8 cellular contexts compared by ENCODE assay signal in the genomic region with DNA sequence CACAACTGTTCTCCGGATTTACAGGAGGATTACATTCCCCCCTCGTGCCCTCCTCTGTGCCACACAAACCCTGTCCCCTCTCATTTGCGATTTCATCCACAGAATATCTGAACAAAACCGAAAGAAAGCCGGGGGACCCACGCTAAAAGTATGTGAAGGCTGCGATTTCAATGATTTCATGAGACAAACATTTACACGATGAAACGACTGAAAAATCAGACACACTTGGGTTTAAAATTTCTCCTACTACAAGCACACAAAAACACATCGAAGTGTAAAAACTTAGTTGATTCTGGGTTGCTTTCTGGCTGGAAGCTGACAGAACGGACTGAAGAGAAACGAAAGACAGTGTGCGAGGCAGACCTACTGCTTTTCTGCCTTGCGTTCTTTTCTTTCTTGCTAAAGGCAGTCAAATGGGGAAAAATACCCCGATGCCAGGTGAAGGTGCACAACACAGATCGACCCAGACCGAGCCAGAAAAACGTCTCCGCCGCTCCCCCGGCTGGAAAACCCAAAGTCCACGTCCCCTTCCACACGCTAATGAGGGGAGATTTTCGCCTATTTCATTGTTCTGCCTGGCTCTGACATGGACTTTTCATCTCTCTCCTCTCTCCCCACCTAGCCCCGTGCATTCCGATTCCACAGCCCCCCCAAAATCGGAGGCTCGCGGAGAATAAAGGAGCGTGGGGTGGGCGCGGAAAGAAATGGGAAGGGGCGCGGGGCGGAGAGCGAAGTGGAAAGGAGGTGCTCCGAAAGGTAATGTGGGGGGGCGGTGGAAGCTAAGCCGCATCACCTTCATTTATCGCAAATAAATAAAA. TPM values are rescaled to one million over a fixed set of nuclear protein-coding genes. Genes with fewer than 3 reads are reported as not detected.
DNase-seq lines count a peak whose midpoint lies in the region; ATAC-seq and TF ChIP-seq lines count a peak whose summit lies in the region.

No MANE protein-coding gene starts in this region.

- peaks cover 17% of the 10 kb centered on the region for H3K27me3 Mint-ChIP-seq in activated T-cell treated with anti-CD3 and anti-CD28 coated beads, Interleukin-2, amount 50 U/mL, for 4 hours (ENCODE audit: low read depth)
- H3K27me3 Mint-ChIP-seq in naive thymus-derived CD4-positive, alpha-beta T cell: peaks cover 0 to 22% (median 5%) of the 10 kb centered on the region in 5 donors

- H3K4me3 Mint-ChIP-seq in activated T-cell treated with anti-CD3 and anti-CD28 coated beads, Interleukin-2, amount 50 U/mL, for 4 hours: peak overlapping the region; percentile 99
- H3K4me3 Mint-ChIP-seq in naive thymus-derived CD4-positive, alpha-beta T cell: peak overlapping the region; percentile 94 to 100 (median 98)

- peaks cover 4 to 29% of the 10 kb centered on the region in 2 donors for H3K4me1 ChIP-seq in naive thymus-derived CD4-positive, alpha-beta T cell (ENCODE audit: control insufficient read depth in 2 of 2, insufficient read depth in 2 of 2, low read length in 2 of 2)
- H3K4me1 ChIP-seq in uterus: no peaks in the 10 kb centered on the region

- no peaks in the 10 kb centered on the region for H3K27me3 ChIP-seq in naive thymus-derived CD4-positive, alpha-beta T cell (ENCODE audit: control insufficient read depth in 2 of 2, insufficient read depth in 2 of 2, low read length in 2 of 2)
- H3K27me3 ChIP-seq in uterus: no peaks in the 10 kb centered on the region

- DNase-seq in Right ventricle myocardium superior: no peak
- DNase-seq in Right ventricle myocardium inferior (ENCODE audit: missing footprints): no peak
- DNase-seq in NCI-H146 (lab: John Stamatoyannopoulos, UW): peak; percentile 56
- peak; percentile 13 for DNase-seq in activated T-cell treated with anti-CD3 and anti-CD28 coated beads, Interleukin-2, amount 50 U/mL, for 4 hours
- peak; percentile 26 for DNase-seq in fibroblast of gingiva (ENCODE audit: low read depth)
- peak in 7 of 9 donors; percentile 33 to 56 (median 47) for DNase-seq in naive thymus-derived CD4-positive, alpha-beta T cell
- peak in 1 of 2 donors; percentile 20 for DNase-seq in uterus
- DNase-seq in T1000 (lab: John Stamatoyannopoulos, UW): no peak

- H3K27ac Mint-ChIP-seq in naive thymus-derived CD4-positive, alpha-beta T cell: peak overlapping the region; percentile 92 to 98 (median 96)

- peak overlapping the region; percentile 85 for H3K4me3 ChIP-seq in naive thymus-derived CD4-positive, alpha-beta T cell (ENCODE audit: low read length)
- H3K4me3 ChIP-seq in uterus: peak overlapping the region; percentile 71 to 90

- no peaks in the 10 kb centered on the region for H3K9me3 ChIP-seq in naive thymus-derived CD4-positive, alpha-beta T cell (ENCODE audit: control insufficient read depth in 2 of 3, low read length in 3 of 3)
- H3K9me3 ChIP-seq in uterus: no peaks in the 10 kb centered on the region

- intact Hi-C loops in Right ventricle myocardium superior (cut with DNase I) (loop anchor here (5.0 kb wide), 3 partner anchors 44 to 226 kb away; no protein-coding TSS in a partner anchor), Right ventricle myocardium inferior (cut with DNase I) (loop anchor here (5.0 kb wide), 2 partner anchors 44 to 74 kb away; no protein-coding TSS in a partner anchor), uterus (cut with DNase I; ENCODE audit: low total_unique reads) (loop anchor here (10.0 kb wide), 1 partner anchor 122 kb away; no protein-coding TSS in a partner anchor)
- intact Hi-C loops in naive thymus-derived CD4-positive, alpha-beta T cell (cut with micrococcal nuclease): loop anchor here (1.0 to 10.0 kb wide), 18 partner anchors 9 to 698 kb away; a partner anchor contains a TSS

- peaks cover 59% of the 10 kb centered on the region for H3K4me1 Mint-ChIP-seq in activated T-cell treated with anti-CD3 and anti-CD28 coated beads, Interleukin-2, amount 50 U/mL, for 4 hours (ENCODE audit: low read depth)
- H3K4me1 Mint-ChIP-seq in naive thymus-derived CD4-positive, alpha-beta T cell: peaks cover 52 to 67% (median 63%) of the 10 kb centered on the region in 7 donors

- peak overlapping the region; percentile 89 for H3K27ac ChIP-seq in naive thymus-derived CD4-positive, alpha-beta T cell (ENCODE audit: low read depth, low read length)
- peak overlapping the region; percentile 99 for H3K27ac ChIP-seq in uterus

- ATAC-seq in Right ventricle myocardium superior (ENCODE audit: poor library complexity): peak; percentile 26
- no peak for ATAC-seq in Right ventricle myocardium inferior
- no peak for ATAC-seq in activated T-cell treated with anti-CD3 and anti-CD28 coated beads, Interleukin-2, amount 50 U/mL, for 4 hours
- ATAC-seq in naive thymus-derived CD4-positive, alpha-beta T cell: no peak

- peaks cover 7% of the 10 kb centered on the region for H3K36me3 Mint-ChIP-seq in activated T-cell treated with anti-CD3 and anti-CD28 coated beads, Interleukin-2, amount 50 U/mL, for 4 hours (ENCODE audit: insufficient read depth)
- H3K36me3 Mint-ChIP-seq in naive thymus-derived CD4-positive, alpha-beta T cell: peaks cover 0 to 6% (median 3%) of the 10 kb centered on the region in 5 donors

- POLR2A ChIA-PET in naive thymus-derived CD4-positive, alpha-beta T cell (lab: Charles Lee): interaction anchor here (1.0 to 3.2 kb wide), 2 partner anchors 9 to 40 kb away, joined by 5 to 36 read pairs; no protein-coding TSS in a partner anchor

- H3K36me3 ChIP-seq in naive thymus-derived CD4-positive, alpha-beta T cell (ENCODE audit: control insufficient read depth in 2 of 3, insufficient read depth in 3 of 3, low read length in 3 of 3): peaks cover 0 to 5% (median 0%) of the 10 kb centered on the region in 3 experiments
- H3K36me3 ChIP-seq in uterus: no peaks in the 10 kb centered on the region

- TF ChIP-seq POLR2A in uterus (IDR thresholded peaks at IDR 0.05): no peak

- H3K9me3 Mint-ChIP-seq in activated T-cell treated with anti-CD3 and anti-CD28 coated beads, Interleukin-2, amount 50 U/mL, for 4 hours: no peaks in the 10 kb centered on the region
- no peaks in the 10 kb centered on the region for H3K9me3 Mint-ChIP-seq in naive thymus-derived CD4-positive, alpha-beta T cell

- CTCF ChIA-PET in naive thymus-derived CD4-positive, alpha-beta T cell (lab: Charles Lee): interaction anchor here (0.8 to 1.4 kb wide), 2 partner anchors 8 to 10 kb away, joined by 3 to 4 read pairs; no protein-coding TSS in a partner anchor

- no peak for TF ChIP-seq CTCF in uterus (IDR thresholded peaks at IDR 0.05)

RNA-seq across cellular contexts. Expression of a gene that starts 1.1 kb away (rescaled TPM):
- 88.5 TPM for total RNA-seq in Right ventricle myocardium superior
- total RNA-seq in Right ventricle myocardium inferior: 97.8 TPM
- total RNA-seq in activated T-cell treated with anti-CD3 and anti-CD28 coated beads, Interleukin-2, amount 50 U/mL, for 4 hours: 10 to 100 TPM; 20.3 to 26.8 (median 26.1) TPM
- total RNA-seq in naive thymus-derived CD4-positive, alpha-beta T cell: 10 to 100 TPM; 27.3 to 44.0 (median 37.3) TPM
- polyA plus RNA-seq in naive thymus-derived CD4-positive, alpha-beta T cell: 1 to 10 TPM; 4.6 to 8.5 TPM
- total RNA-seq in uterus: 10 to 100 TPM in 3 of 4 donors, 1 to 10 TPM in 1; 9.4 to 65.8 (median 19.2) TPM

RNA-seq across cellular contexts. Expression of a gene that starts 52.4 kb away (rescaled TPM):
- total RNA-seq in Right ventricle myocardium superior (4.2 TPM), Right ventricle myocardium inferior (6.0 TPM), uterus (10 to 100 TPM in 2 of 4 donors, 1 to 10 TPM in 2; 6.6 to 14.3 (median 11.9) TPM)
- total RNA-seq in activated T-cell treated with anti-CD3 and anti-CD28 coated beads, Interleukin-2, amount 50 U/mL, for 4 hours: 1 to 10 TPM; 1.7 to 4.1 (median 4.0) TPM
- 10 to 100 TPM in 1 of 5 experiments, 1 to 10 TPM in 4; 2.6 to 70.9 (median 6.7) TPM for total RNA-seq in naive thymus-derived CD4-positive, alpha-beta T cell
- polyA plus RNA-seq in naive thymus-derived CD4-positive, alpha-beta T cell: 1 to 10 TPM; 1.9 to 2.9 TPM

Comparison
In these comparisons a context has a peak if more than half of its experiments do, and no peak if none do; other contexts are left out.
1. DNase-seq: peak in NCI-H146 (single experiment), activated T-cell treated with anti-CD3 and anti-CD28 coated beads, Interleukin-2, amount 50 U/mL, for 4 hours (single experiment), fibroblast of gingiva (single experiment) and naive thymus-derived CD4-positive, alpha-beta T cell (7 of 9); none in Right ventricle myocardium superior (single experiment), Right ventricle myocardium inferior (single experiment) and T1000 (single experiment).